ENCODE assay signal across 30 cellular contexts in genomic region chr20:31918471-31919105, GRCh38. TPM values are rescaled to one million over a fixed set of nuclear protein-coding genes. Genes with fewer than 3 reads are reported as not detected.
DNase-seq lines count a peak whose midpoint lies in the region; ATAC-seq and TF ChIP-seq lines count a peak whose summit lies in the region.
"Had no signal": no experiment of that assay in that cellular context is flagged by ENCODE, and none has a peak within 500 bp of the region (broad histone marks: within the 10 kb centered on the region; RNA-seq: fewer than 3 reads in every experiment).

No MANE protein-coding gene starts in this region.

- TF ChIP-seq CTCF in GM23338 (conservative IDR thresholded peaks at IDR 0.05; ENCODE audit: low read depth in 2 of 2): no peak

- peaks cover 39% of the 10 kb centered on the region for H3K4me1 Mint-ChIP-seq in GM23338
- H3K4me1 Mint-ChIP-seq: central memory CD8-positive, alpha-beta T cell had no signal

- no peak overlapping the region for H3K27ac Mint-ChIP-seq in GM23338
- H3K27ac Mint-ChIP-seq: activated naive CD8-positive, alpha-beta T cell had no signal

- no peak overlapping the region for H3K27ac ChIP-seq in GM23338 (ENCODE audit: low read depth)
- H3K27ac ChIP-seq: BLaER1, SJSA1, tibial artery, VCaP had no signal

- H3K27me3 Mint-ChIP-seq in GM23338 (ENCODE audit: insufficient read depth, low read depth, poor library complexity): peaks cover 22% of the 10 kb centered on the region

- H3K36me3 Mint-ChIP-seq in GM23338 (ENCODE audit: low read depth): no peaks in the 10 kb centered on the region; the same call in 2 of the 3 replicates
- H3K36me3 Mint-ChIP-seq: activated naive CD8-positive, alpha-beta T cell had no signal

- H3K9me3 Mint-ChIP-seq in GM23338: peaks cover 65% of the 10 kb centered on the region
- H3K9me3 Mint-ChIP-seq: central memory CD8-positive, alpha-beta T cell; neural crest cell had no signal

- no peaks in the 10 kb centered on the region for H4K20me1 ChIP-seq in GM23338 (replicated peaks; ENCODE audit: insufficient read depth)
- H4K20me1 ChIP-seq: BLaER1 had no signal

- H3K4me1 ChIP-seq in GM23338 (ENCODE audit: insufficient read depth): peaks cover 21% of the 10 kb centered on the region
- H3K4me1 ChIP-seq: SJSA1, tibial artery had no signal

- intact Hi-C loops in posterior vena cava (cut with DNase I): no loop called here

- no peaks in the 10 kb centered on the region for H3K27me3 ChIP-seq in GM23338 (ENCODE audit: insufficient read depth)
- H3K27me3 ChIP-seq: BLaER1, SJSA1 had no signal

- 0 out of 2 replicates have a peak overlapping the region, but pooled peaks have one; percentile 63 for H2AFZ ChIP-seq in GM23338

- no peak overlapping the region for H3K4me2 ChIP-seq in GM23338
- H3K4me2 ChIP-seq: BLaER1 had no signal

- no peak overlapping the region for H3K4me3 ChIP-seq in GM23338
- H3K4me3 ChIP-seq: BLaER1, SJSA1, tibial artery had no signal

- DNase-seq in GM23338 (ENCODE audit: low spot score) (no peak), amniotic epithelial cell (ENCODE audit: low read depth) (peak; percentile 46), posterior vena cava (ENCODE audit: low spot score) (peak; percentile 47), activated T-cell treated with anti-CD3 and anti-CD28 coated beads for 4 hours (no peak)
- DNase-seq: ACHN; activated CD4-positive, alpha-beta T cell treated with anti-CD3 and anti-CD28 coated beads for 48 hours; activated CD8-positive, alpha-beta memory T cell treated with anti-CD3 and anti-CD28 coated beads for 24 hours; activated effector memory CD4-positive, alpha-beta T cell treated with anti-CD3 and anti-CD28 coated beads, Interleukin-2, amount 50 U/mL, for 16 hours; activated T-cell treated with anti-CD3 and anti-CD28 coated beads, Interleukin-2, amount 50 U/mL, for 1 hour; aorta; dermis blood vessel endothelial cell; Kasumi-1; left colon; NCI-H446; NCI-H748 treated with DMSO at 0.1 percent for 48 hours; right cardiac atrium; stimulated activated CD4-positive, alpha-beta T cell treated with anti-CD3 and anti-CD28 coated beads, Interleukin-12 subunit alpha, Interleukin-12 subunit beta, amount 100 ng/mL, for 4 hours; stimulated activated CD4-positive, alpha-beta T cell treated with anti-CD3 and anti-CD28 coated beads, Interleukin-4, amount 100 ng/mL, for 1 hour; T-helper 9 cell; tibial artery had no signal

- no peaks in the 10 kb centered on the region for H3K79me2 ChIP-seq in GM23338 (replicated peaks; ENCODE audit: insufficient read depth)

- no peak overlapping the region for H3K4me3 Mint-ChIP-seq in GM23338
- H3K4me3 Mint-ChIP-seq: activated naive CD8-positive, alpha-beta T cell; central memory CD8-positive, alpha-beta T cell; neural crest cell had no signal

- ATAC-seq in GM23338 (no peak), esophagus mucosa (peak; percentile 70), GM21367 (IDR thresholded peaks at IDR 0.05; ENCODE audit: unreplicated experiment) (no peak), HG02938 (IDR thresholded peaks at IDR 0.05; ENCODE audit: unreplicated experiment) (no peak)
- ATAC-seq: HepG2, left colon, right cardiac atrium had no signal

- peaks cover 4% of the 10 kb centered on the region; the same call in 1 of the 2 replicates for H3F3A ChIP-seq in GM23338 (replicated peaks; ENCODE audit: low read depth)

- no peaks in the 10 kb centered on the region for H3K9me2 ChIP-seq in GM23338 (ENCODE audit: insufficient read depth)

- H3K36me3 ChIP-seq in GM23338 (ENCODE audit: insufficient read depth): no peaks in the 10 kb centered on the region
- H3K36me3 ChIP-seq: BLaER1, SJSA1, tibial artery had no signal

TF ChIP-seq in GM23338, 12 proteins besides CTCF, POLR2A, EP300 and RAD21 (continues in another document):
- TF ChIP-seq CREB1 (CRISPR knock-in tag; IDR thresholded peaks at IDR 0.05; ENCODE audit: low read depth): no peak
- TF ChIP-seq EZH2phosphoT487 (IDR thresholded peaks at IDR 0.05; ENCODE audit: unreplicated experiment): no peak
- TF ChIP-seq ETS1 (IDR thresholded peaks at IDR 0.05): no peak
- no peak for TF ChIP-seq ZNF331 (CRISPR knock-in tag; IDR thresholded peaks at IDR 0.05; ENCODE audit: low read depth)
- TF ChIP-seq, protein P1, sequence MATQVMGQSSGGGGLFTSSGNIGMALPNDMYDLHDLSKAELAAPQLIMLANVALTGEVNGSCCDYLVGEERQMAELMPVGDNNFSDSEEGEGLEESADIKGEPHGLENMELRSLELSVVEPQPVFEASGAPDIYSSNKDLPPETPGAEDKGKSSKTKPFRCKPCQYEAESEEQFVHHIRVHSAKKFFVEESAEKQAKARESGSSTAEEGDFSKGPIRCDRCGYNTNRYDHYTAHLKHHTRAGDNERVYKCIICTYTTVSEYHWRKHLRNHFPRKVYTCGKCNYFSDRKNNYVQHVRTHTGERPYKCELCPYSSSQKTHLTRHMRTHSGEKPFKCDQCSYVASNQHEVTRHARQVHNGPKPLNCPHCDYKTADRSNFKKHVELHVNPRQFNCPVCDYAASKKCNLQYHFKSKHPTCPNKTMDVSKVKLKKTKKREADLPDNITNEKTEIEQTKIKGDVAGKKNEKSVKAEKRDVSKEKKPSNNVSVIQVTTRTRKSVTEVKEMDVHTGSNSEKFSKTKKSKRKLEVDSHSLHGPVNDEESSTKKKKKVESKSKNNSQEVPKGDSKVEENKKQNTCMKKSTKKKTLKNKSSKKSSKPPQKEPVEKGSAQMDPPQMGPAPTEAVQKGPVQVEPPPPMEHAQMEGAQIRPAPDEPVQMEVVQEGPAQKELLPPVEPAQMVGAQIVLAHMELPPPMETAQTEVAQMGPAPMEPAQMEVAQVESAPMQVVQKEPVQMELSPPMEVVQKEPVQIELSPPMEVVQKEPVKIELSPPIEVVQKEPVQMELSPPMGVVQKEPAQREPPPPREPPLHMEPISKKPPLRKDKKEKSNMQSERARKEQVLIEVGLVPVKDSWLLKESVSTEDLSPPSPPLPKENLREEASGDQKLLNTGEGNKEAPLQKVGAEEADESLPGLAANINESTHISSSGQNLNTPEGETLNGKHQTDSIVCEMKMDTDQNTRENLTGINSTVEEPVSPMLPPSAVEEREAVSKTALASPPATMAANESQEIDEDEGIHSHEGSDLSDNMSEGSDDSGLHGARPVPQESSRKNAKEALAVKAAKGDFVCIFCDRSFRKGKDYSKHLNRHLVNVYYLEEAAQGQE (IDR thresholded peaks at IDR 0.05; ENCODE audit: unreplicated experiment): no peak
- no peak for TF ChIP-seq ZNF114 (CRISPR knock-in tag; IDR thresholded peaks at IDR 0.05)
- TF ChIP-seq EZH2 (IDR thresholded peaks at IDR 0.05; ENCODE audit: low read depth, unreplicated experiment): no peak
- TF ChIP-seq JUNB (IDR thresholded peaks at IDR 0.05; ENCODE audit: unreplicated experiment): no peak

RNA-seq across cellular contexts. Expression of gene PDRG1, which starts 33.3 kb away (rescaled TPM):
- total RNA-seq in GM23338 (2014; rRNA removed; shearing (Covaris generic)): 10.5 and 14.8 TPM in 2 replicates
- polyA plus RNA-seq in GM23338 (2016; fragmentation: Nextera tagmentation; extraction: Ambion mirVana): 27.8 and 28.4 TPM in 2 replicates
- total RNA-seq in esophagus mucosa (12.2 TPM), posterior vena cava (1 to 10 TPM; 5.0 to 5.3 TPM)

RNA-seq across cellular contexts. Expression of gene TTLL9, which starts 48.2 kb away (rescaled TPM):
- total RNA-seq in GM23338 (2014; rRNA removed; shearing (Covaris generic)): 0.39 TPM in 1 of 2 replicates, not detected in the other
- polyA plus RNA-seq in GM23338 (2016; fragmentation: Nextera tagmentation; extraction: Ambion mirVana): not detected in 2 replicates
- total RNA-seq in esophagus mucosa: 0.16 TPM
- under 1 TPM; 0.14 to 0.19 TPM for total RNA-seq in posterior vena cava
- total RNA-seq: dermis blood vessel endothelial cell, HepG2, SJSA1 had no signal
- polyA plus RNA-seq: HepG2 had no signal

RNA-seq across cellular contexts. Expression of gene DUSP15, which starts 48.3 kb away (rescaled TPM):
- total RNA-seq in GM23338 (2014; rRNA removed; shearing (Covaris generic)): 2.8 and 5.9 TPM in 2 replicates
- polyA plus RNA-seq in GM23338 (2016; fragmentation: Nextera tagmentation; extraction: Ambion mirVana): 0.61 and 0.99 TPM in 2 replicates
- 0.64 TPM for total RNA-seq in esophagus mucosa
- 1 to 10 TPM in 1 of 2 donors, under 1 TPM in 1; 0.90 to 1.0 TPM for total RNA-seq in posterior vena cava

RNA-seq across cellular contexts. Expression of gene XKR7, which starts 49.4 kb away (rescaled TPM):
- total RNA-seq in GM23338 (2014; rRNA removed; shearing (Covaris generic)): 3.0 and 3.9 TPM in 2 replicates
- polyA plus RNA-seq in GM23338 (2016; fragmentation: Nextera tagmentation; extraction: Ambion mirVana): 0.61 and 0.64 TPM in 2 replicates
- total RNA-seq in esophagus mucosa: not detected
- not detected for total RNA-seq in posterior vena cava
- total RNA-seq: aorta, dermis blood vessel endothelial cell, HepG2, right cardiac atrium, SJSA1 had no signal
- polyA plus RNA-seq: HepG2 had no signal

Comparison
In these comparisons a context has a peak if more than half of its experiments do, and no peak if none do; other contexts are left out.
1. DNase-seq: peak in amniotic epithelial cell (single experiment) and posterior vena cava (single experiment); none in GM23338 (single experiment) and activated T-cell treated with anti-CD3 and anti-CD28 coated beads for 4 hours (single experiment).